In genomic region chr7:76286842-76287403, GRCh38 we compare ENCODE assay signal across 29 cellular contexts.
"Had no signal": no experiment of that assay in that cellular context is flagged by ENCODE, and none has a peak within 500 bp of the region (broad histone marks: within the 10 kb centered on the region; RNA-seq: fewer than 3 reads in every experiment).

No MANE protein-coding gene starts in this region.

- H3K9me3 Mint-ChIP-seq: activated CD4-positive, alpha-beta memory T cell treated with anti-CD3 and anti-CD28 coated beads, Interleukin-2, amount 10 ng/mL, durations not matched to agents 7 days and 5 days; activated naive CD4-positive, alpha-beta T cell treated with anti-CD3 and anti-CD28 coated beads, Interleukin-2, amount 10 ng/mL, durations not matched to agents 7 days and 5 days; activated naive CD8-positive, alpha-beta T cell treated with anti-CD3 and anti-CD28 coated beads, Interleukin-2, amount 50 U/mL, for 24 hours had no signal

- H3K4me3 ChIP-seq: SJCRH30, SK-N-MC had no signal

- ATAC-seq: activated CD8-positive, alpha-beta memory T cell treated with anti-CD3 and anti-CD28 coated beads, Interleukin-2, amount 10 ng/mL, durations not matched to agents 7 days and 5 days; activated naive CD8-positive, alpha-beta T cell treated with anti-CD3 and anti-CD28 coated beads, Interleukin-2, amount 50 U/mL, for 24 hours; PC-3 had no signal

- DNase-seq: activated CD4-positive, alpha-beta memory T cell treated with anti-CD3 and anti-CD28 coated beads, Interleukin-2, amount 10 ng/mL, durations not matched to agents 7 days and 5 days; activated CD4-positive, alpha-beta T cell treated with anti-CD3 and anti-CD28 coated beads for 1 hour; activated CD4-positive, alpha-beta T cell treated with anti-CD3 and anti-CD28 coated beads for 48 hours; activated CD4-positive, CD25-positive, alpha-beta regulatory T cell; activated CD8-positive, alpha-beta memory T cell treated with anti-CD3 and anti-CD28 coated beads for 24 hours; activated CD8-positive, alpha-beta memory T cell treated with anti-CD3 and anti-CD28 coated beads, Interleukin-2, amount 10 ng/mL, durations not matched to agents 7 days and 5 days; activated CD8-positive, alpha-beta memory T cell treated with anti-CD3 and anti-CD28 coated beads, Interleukin-2, amount 50 U/mL, for 48 hours; activated effector memory CD4-positive, alpha-beta T cell treated with Interleukin-2 at 50 U/mL for 16 hours; activated naive CD4-positive, alpha-beta T cell treated with anti-CD3 and anti-CD28 coated beads, Interleukin-2, amount 10 ng/mL, durations not matched to agents 7 days and 5 days; activated naive CD8-positive, alpha-beta T cell treated with anti-CD3 and anti-CD28 coated beads, Interleukin-2, amount 50 U/mL, for 24 hours; activated T-cell treated with anti-CD3 and anti-CD28 coated beads, Interleukin-2, amount 50 U/mL, for 48 hours; cerebellar nuclear complex; Karpas-422; NCI-H1105; NCI-H1436; NCI-H1694; NCI-H2029; NCI-H345; NCI-H524 treated with DMSO at 0.1 percent for 48 hours; NK-92 treated with Interleukin-12 subunit alpha and Interleukin-12 subunit beta, amount 100 ng/mL, for 24 hours; PC-3; SHP77; SJCRH30; T1000; WERI-Rb-1 had no signal

- H3K4me3 Mint-ChIP-seq: activated CD4-positive, alpha-beta memory T cell treated with anti-CD3 and anti-CD28 coated beads, Interleukin-2, amount 10 ng/mL, durations not matched to agents 7 days and 5 days; activated CD8-positive, alpha-beta memory T cell treated with anti-CD3 and anti-CD28 coated beads, Interleukin-2, amount 10 ng/mL, durations not matched to agents 7 days and 5 days; activated naive CD4-positive, alpha-beta T cell treated with anti-CD3 and anti-CD28 coated beads, Interleukin-2, amount 10 ng/mL, durations not matched to agents 7 days and 5 days; activated naive CD8-positive, alpha-beta T cell; activated naive CD8-positive, alpha-beta T cell treated with anti-CD3 and anti-CD28 coated beads, Interleukin-2, amount 50 U/mL, for 24 hours; brain had no signal

- H3K27ac Mint-ChIP-seq: activated CD4-positive, alpha-beta memory T cell treated with anti-CD3 and anti-CD28 coated beads, Interleukin-2, amount 10 ng/mL, durations not matched to agents 7 days and 5 days; activated CD8-positive, alpha-beta memory T cell treated with anti-CD3 and anti-CD28 coated beads, Interleukin-2, amount 10 ng/mL, durations not matched to agents 7 days and 5 days; activated naive CD8-positive, alpha-beta T cell; activated naive CD8-positive, alpha-beta T cell treated with anti-CD3 and anti-CD28 coated beads, Interleukin-2, amount 50 U/mL, for 24 hours had no signal

- H3K36me3 Mint-ChIP-seq: activated CD8-positive, alpha-beta memory T cell treated with anti-CD3 and anti-CD28 coated beads, Interleukin-2, amount 10 ng/mL, durations not matched to agents 7 days and 5 days; activated naive CD4-positive, alpha-beta T cell treated with anti-CD3 and anti-CD28 coated beads, Interleukin-2, amount 10 ng/mL, durations not matched to agents 7 days and 5 days; activated naive CD8-positive, alpha-beta T cell had no signal

- FAIRE-seq: bronchial epithelial cell had no signal

- H3K9me3 ChIP-seq: SJCRH30 had no signal

- H3K36me3 ChIP-seq: SJCRH30 had no signal

- H3K27ac ChIP-seq: SJCRH30, SK-N-MC, WERI-Rb-1 had no signal
